ENCODE assay signal across 15 cellular contexts in genomic region chr1:90716243-90716551, GRCh38. TPM values are rescaled to one million over a fixed set of nuclear protein-coding genes. Genes with fewer than 3 reads are reported as not detected.
DNase-seq lines count a peak whose midpoint lies in the region; FAIRE-seq and TF ChIP-seq lines count a peak whose summit lies in the region.
"Had no signal": no experiment of that assay in that cellular context is flagged by ENCODE, and none has a peak within 500 bp of the region (broad histone marks: within the 10 kb centered on the region; RNA-seq: fewer than 3 reads in every experiment).

No MANE protein-coding gene starts in this region.

- TF ChIP-seq CTCF in H1 (IDR thresholded peaks at IDR 0.05; ENCODE audit: control extremely low read depth in 1 of 3, insufficient read depth in 1 of 3, low read depth in 1 of 3, low read length in 3 of 3) (no peak), neural progenitor cell (IDR thresholded peaks at IDR 0.05) (no peak)

- H3K4ac ChIP-seq in H1 (replicated peaks; ENCODE audit: insufficient read length, low read depth, low read length), result no peak overlapping the region

- H4K91ac ChIP-seq in H1 (replicated peaks; ENCODE audit: insufficient read length, low read length), result no peak overlapping the region

- no peak overlapping the region for H3K18ac ChIP-seq in H1 (ENCODE audit: extremely low read depth, low read length)

- H4K8ac ChIP-seq in H1 (ENCODE audit: extremely low read depth, insufficient read depth, low read length), result no peak overlapping the region

- peak overlapping the region; percentile 84; the same call in 1 of the 2 replicates for H2BK12ac ChIP-seq in H1 (ENCODE audit: low read depth, low read length)

- intact Hi-C loops in activated naive CD4-positive, alpha-beta T cell treated with anti-CD3 and anti-CD28 coated beads for 36 hours (cut with micrococcal nuclease), result no loop called here

- H3K23ac ChIP-seq in H1 (ENCODE audit: insufficient read length), result no peak overlapping the region

- no peak overlapping the region for H2AK5ac ChIP-seq in H1 (ENCODE audit: low read depth, low read length)

- H3K27ac ChIP-seq in HUES6 (ENCODE audit: low read depth, low read length) (no peak overlapping the region), H1 (ENCODE audit: low read depth, low read length) (no peak overlapping the region), neural progenitor cell (no peak overlapping the region)
- H3K27ac ChIP-seq: BLaER1, parathyroid adenoma had no signal

- H3K9me3 ChIP-seq in ES-I3 (ENCODE audit: control insufficient read depth, insufficient read depth, low read length) (no peaks in the 10 kb centered on the region), HUES6 (ENCODE audit: control insufficient read depth, insufficient read depth, low read depth, low read length) (no peaks in the 10 kb centered on the region), H1 (ENCODE audit: insufficient read depth in 2 of 2, low read depth in 1 of 2, low read length in 1 of 2) (no peaks in the 10 kb centered on the region), neural progenitor cell (ENCODE audit: low read depth) (no peaks in the 10 kb centered on the region)

- FAIRE-seq in H1 (lab: Jason Lieb, UNC), result no peak
- FAIRE-seq: small intestine, urothelium cell line had no signal

- no peaks in the 10 kb centered on the region for H3K79me2 ChIP-seq in H1 (ENCODE audit: control insufficient read depth in 1 of 2, insufficient read depth in 2 of 2, low read length in 2 of 2)
- H3K79me2 ChIP-seq in neural progenitor cell (ENCODE audit: low read depth), result no peaks in the 10 kb centered on the region
- H3K79me2 ChIP-seq: parathyroid adenoma had no signal

- H3K36me3 ChIP-seq in ES-I3 (ENCODE audit: insufficient read depth, low read length), result no peaks in the 10 kb centered on the region
- no peaks in the 10 kb centered on the region for H3K36me3 ChIP-seq in HUES6 (ENCODE audit: control insufficient read depth, insufficient read depth, low read length)
- H3K36me3 ChIP-seq in H1 (ENCODE audit: control insufficient read depth in 2 of 4, insufficient read depth in 4 of 4, low read length in 3 of 4), result peaks cover 0 to 3% (median 0%) of the 10 kb centered on the region in 4 experiments; a peak in 1 of 8 replicates
- H3K36me3 ChIP-seq in neural progenitor cell, result no peaks in the 10 kb centered on the region
- H3K36me3 ChIP-seq: BLaER1 had no signal

- no peak overlapping the region for H2BK120ac ChIP-seq in H1 (replicated peaks; ENCODE audit: low read depth, low read length)

- TF ChIP-seq RAD21 in H1 (IDR thresholded peaks at IDR 0.05 in 1 of 2, conservative IDR thresholded peaks at IDR 0.05 in 1 of 2; ENCODE audit: low read depth in 2 of 2, low read length in 2 of 2), result no peak

- no peaks in the 10 kb centered on the region for H3K9me3 Mint-ChIP-seq in neural progenitor cell
- no peaks in the 10 kb centered on the region for H3K9me3 Mint-ChIP-seq in activated naive CD4-positive, alpha-beta T cell treated with anti-CD3 and anti-CD28 coated beads for 36 hours

- H3K14ac ChIP-seq in H1 (ENCODE audit: insufficient read length), result no peak overlapping the region

- H3K36me3 Mint-ChIP-seq in neural progenitor cell, result no peaks in the 10 kb centered on the region
- peaks cover 9% of the 10 kb centered on the region for H3K36me3 Mint-ChIP-seq in activated naive CD4-positive, alpha-beta T cell treated with anti-CD3 and anti-CD28 coated beads for 36 hours (ENCODE audit: low read depth)

- CTCF ChIA-PET in H1 (lab: Charles Lee; ENCODE audit: partially characterized antibody), result interaction anchor here (0.7 to 8.7 kb wide), 7 partner anchors 8 to 449 kb away, joined by 3 to 122 read pairs (median 5); no protein-coding TSS in a partner anchor
- CTCF ChIA-PET in activated naive CD4-positive, alpha-beta T cell treated with anti-CD3 and anti-CD28 coated beads for 36 hours (lab: Charles Lee), result interaction anchor here (1.5 to 2.2 kb wide), 3 partner anchors 10 to 15 kb away, joined by 3 to 8 read pairs (median 4); no protein-coding TSS in a partner anchor

- peaks cover 56% of the 10 kb centered on the region for H3K4me1 Mint-ChIP-seq in neural progenitor cell
- peaks cover 27% of the 10 kb centered on the region for H3K4me1 Mint-ChIP-seq in activated naive CD4-positive, alpha-beta T cell treated with anti-CD3 and anti-CD28 coated beads for 36 hours (ENCODE audit: low read depth)

- no peak for TF ChIP-seq POLR2A in H1 (IDR thresholded peaks at IDR 0.05; ENCODE audit: control extremely low read depth in 1 of 2, low read depth in 2 of 2, low read length in 2 of 2)

- H3K4me2 ChIP-seq in H1 (ENCODE audit: insufficient read depth in 1 of 2, low read depth in 2 of 2, low read length in 2 of 2) (peak overlapping the region; percentile 58 to 66; a peak in 3 of 4 replicates), neural progenitor cell (peak overlapping the region; percentile 78)
- H3K4me2 ChIP-seq: BLaER1 had no signal

- 4% methylated on average over 14 of the region's 15 CpGs; no CpG with 5 or more reads in 1 of the 2 experiments for WGBS in H1 (ENCODE audit: extremely low coverage in 1 of 2, insufficient coverage in 1 of 2, insufficient read length in 1 of 2, insufficient replicate concordance in 2 of 2, low coverage in 1 of 2, low lambda C conversion rate in 2 of 2, missing lambda C conversion rate in 1 of 2), 2 experiments

- TF ChIP-seq EP300 in H1 (IDR thresholded peaks at IDR 0.05; ENCODE audit: borderline replicate concordance in 1 of 2, low read depth in 2 of 2, low read length in 2 of 2), result no peak

- H3K4me3 ChIP-seq in HUES6 (ENCODE audit: low read depth, low read length) (peak overlapping the region; percentile 22), H1 (ENCODE audit: extremely low read depth in 1 of 4, insufficient read depth in 2 of 4, low read depth in 3 of 4, low read length in 4 of 4) (peak overlapping the region in 1 of 4 experiments; percentile 56; a peak in 2 of 8 replicates), neural progenitor cell (peak overlapping the region; percentile 48)
- H3K4me3 ChIP-seq: BLaER1 had no signal

- no peak for DNase-seq in H1 (ENCODE audit: low read depth in 1 of 2, low spot score in 2 of 2)
- DNase-seq in neural progenitor cell (ENCODE audit: low spot score), result peak; percentile 64
- DNase-seq in activated naive CD4-positive, alpha-beta T cell treated with anti-CD3 and anti-CD28 coated beads for 36 hours, result no peak
- no peak for DNase-seq in GOT3 (lab: John Stamatoyannopoulos, UW)
- no peak for DNase-seq in SHP77 (lab: John Stamatoyannopoulos, UW)
- DNase-seq: foreskin melanocyte, NCI-H146, small intestine had no signal

- H3K9ac ChIP-seq in ES-I3 (ENCODE audit: low read depth, low read length) (peak overlapping the region; percentile 22; the same call in 1 of the 2 replicates), HUES6 (ENCODE audit: low read length) (no peak overlapping the region), H1 (replicated peaks in 1 of 4; ENCODE audit: extremely low read depth in 1 of 4, low read depth in 3 of 4, low read length in 3 of 4) (no peak overlapping the region), neural progenitor cell (no peak overlapping the region)
- H3K9ac ChIP-seq: BLaER1, parathyroid adenoma had no signal

- H3K27me3 ChIP-seq in HUES6 (ENCODE audit: control insufficient read depth, insufficient read depth, low read length) (peaks cover 100% of the 10 kb centered on the region), H1 (replicated peaks in 1 of 4; ENCODE audit: control insufficient read depth in 3 of 4, extremely low read depth in 1 of 4, insufficient read depth in 3 of 4, low read length in 3 of 4) (peaks cover 88 to 99% (median 95%) of the 10 kb centered on the region in 4 experiments), neural progenitor cell (peaks cover 100% of the 10 kb centered on the region)

- POLR2A ChIA-PET in H1 (lab: Charles Lee; ENCODE audit: partially characterized antibody), result interaction anchor here (3.3 kb wide), 1 partner anchor 10 kb away, joined by 18 read pairs; no protein-coding TSS in a partner anchor

- H4K20me1 ChIP-seq in H1 (replicated peaks in 1 of 2; ENCODE audit: control insufficient read depth in 1 of 2, insufficient read depth in 2 of 2, low read length in 2 of 2) (peaks cover 17 to 28% of the 10 kb centered on the region in 2 experiments), neural progenitor cell (ENCODE audit: low read depth) (peaks cover 92% of the 10 kb centered on the region)

- no peak overlapping the region for H3K27ac Mint-ChIP-seq in neural progenitor cell
- no peak overlapping the region for H3K27ac Mint-ChIP-seq in activated naive CD4-positive, alpha-beta T cell treated with anti-CD3 and anti-CD28 coated beads for 36 hours

- H2BK20ac ChIP-seq in H1 (ENCODE audit: low read length), result peak overlapping the region; percentile 90; the same call in 1 of the 2 replicates

- H3K4me1 ChIP-seq in ES-I3 (ENCODE audit: insufficient read depth, low read length), result 0 out of 2 replicates have a peak, but pooled peaks cover 5% of the 10 kb centered on the region
- peaks cover 37% of the 10 kb centered on the region for H3K4me1 ChIP-seq in HUES6 (ENCODE audit: control insufficient read depth, insufficient read depth, low read length)
- peaks cover 13 to 48% (median 24%) of the 10 kb centered on the region in 4 experiments for H3K4me1 ChIP-seq in H1 (replicated peaks in 1 of 4; ENCODE audit: control insufficient read depth in 3 of 4, insufficient read depth in 4 of 4, low read length in 3 of 4)
- H3K4me1 ChIP-seq in neural progenitor cell, result peaks cover 17% of the 10 kb centered on the region
- H3K4me1 ChIP-seq: BLaER1, parathyroid adenoma had no signal

- H4K5ac ChIP-seq in H1 (ENCODE audit: insufficient read length, low read depth, low read length), result no peak overlapping the region

- H3K79me1 ChIP-seq in H1 (ENCODE audit: low read depth, low read length), result no peaks in the 10 kb centered on the region

- peak overlapping the region; percentile 92 for H3K4me3 Mint-ChIP-seq in neural progenitor cell
- no peak overlapping the region for H3K4me3 Mint-ChIP-seq in activated naive CD4-positive, alpha-beta T cell treated with anti-CD3 and anti-CD28 coated beads for 36 hours

- peaks cover 8% of the 10 kb centered on the region; the same call in 1 of the 2 replicates for H3K23me2 ChIP-seq in H1 (ENCODE audit: low read depth, low read length)

- peaks cover 28% of the 10 kb centered on the region for H3F3A ChIP-seq in neural progenitor cell (ENCODE audit: low read depth)

- H2BK5ac ChIP-seq in H1 (ENCODE audit: low read depth, low read length), result no peak overlapping the region

- H2AFZ ChIP-seq in H1 (ENCODE audit: low read length), result no peak overlapping the region
- no peak overlapping the region for H2AFZ ChIP-seq in neural progenitor cell (replicated peaks)
- H2AFZ ChIP-seq: parathyroid adenoma had no signal

- no peak overlapping the region; the same call in 1 of the 2 replicates for H2BK15ac ChIP-seq in H1 (ENCODE audit: low read length)

- no peak overlapping the region for H3K56ac ChIP-seq in H1 (replicated peaks; ENCODE audit: insufficient read length, low read depth, low read length)

- peaks cover 76% of the 10 kb centered on the region for H3K27me3 Mint-ChIP-seq in neural progenitor cell (ENCODE audit: insufficient read depth, low read depth)
- H3K27me3 Mint-ChIP-seq in activated naive CD4-positive, alpha-beta T cell treated with anti-CD3 and anti-CD28 coated beads for 36 hours (ENCODE audit: low read depth), result peaks cover 80% of the 10 kb centered on the region

RNA-seq across cellular contexts. Expression of gene BARHL2, which starts 0.9 kb away (rescaled TPM):
- 0.15 TPM in 2 replicates for total RNA-seq in H1 (2021; fragmentation: NEBNext Ultra II Directional; extraction: Animal tissue kit (Norgen Biotek cat#: 25700))
- not detected in 2 replicates for polyA plus RNA-seq in H1 (2011; rRNA removed)
- polyA plus RNA-seq in H1 (2011; cell fraction: cytosol; rRNA removed), result not detected
- polyA plus RNA-seq in H1 (2011; cell fraction: nucleus; rRNA removed), result not detected
- polyA plus RNA-seq in H1 (2012, experiment 1 of 2), result not detected in 4 replicates
- not detected for polyA plus RNA-seq in H1 (2012, experiment 2 of 2)
- 0.02 TPM for polyA plus RNA-seq in H1 (2013, experiment 1 of 2)
- 0.04 TPM for polyA plus RNA-seq in H1 (2013, experiment 2 of 2)
- polyA minus RNA-seq in H1 (2011; rRNA and poly(A)+ RNA removed), result not detected in 2 replicates
- polyA minus RNA-seq in H1 (2011; cell fraction: cytosol; rRNA and poly(A)+ RNA removed), result not detected
- polyA minus RNA-seq in H1 (2011; cell fraction: nucleus; rRNA and poly(A)+ RNA removed), result not detected
- not detected in 2 replicates for total RNA-seq in neural progenitor cell (ENCODE audit: low replicate concordance)
- total RNA-seq in activated naive CD4-positive, alpha-beta T cell treated with anti-CD3 and anti-CD28 coated beads for 36 hours, result not detected
- total RNA-seq: H4, NCI-H460 had no signal
- polyA plus RNA-seq: small intestine had no signal
